1 cellular context compared by ENCODE assay signal in the genomic region with DNA sequence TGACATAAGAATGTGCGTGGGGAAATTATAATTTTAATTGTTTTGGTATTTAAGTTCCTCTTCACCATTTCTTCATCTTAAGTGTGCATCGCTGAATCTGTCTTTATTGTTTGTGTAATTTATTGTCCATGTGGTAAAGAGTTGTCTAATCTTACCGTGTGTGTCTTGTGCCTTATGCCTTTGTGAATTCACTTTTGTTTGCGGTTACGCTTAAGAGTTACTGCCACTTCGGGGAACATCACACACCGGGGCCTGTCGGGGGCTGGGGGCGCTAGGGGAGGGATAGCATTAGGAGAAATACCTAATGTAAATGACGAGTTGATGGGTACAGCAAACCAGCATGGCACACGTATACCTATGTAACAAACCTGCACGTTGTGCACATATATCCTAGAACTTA.
TF ChIP-seq lines count a peak whose summit lies in the region.

No MANE protein-coding gene starts in this region.

TF ChIP-seq in HCT116, 20 proteins besides CTCF, POLR2A, EP300 and RAD21 (continued from another document):
- TF ChIP-seq REST (IDR thresholded peaks at IDR 0.05; ENCODE audit: low read depth) (no peak), POLR2AphosphoS5 (IDR thresholded peaks at IDR 0.05; ENCODE audit: low read depth, low read length) (no peak)
